ENCODE assay signal across 7 cellular contexts in genomic region chr3:26264708-26265107, GRCh38.
"Had no signal": no experiment of that assay in that cellular context is flagged by ENCODE, and none has a peak within 500 bp of the region (broad histone marks: within the 10 kb centered on the region; RNA-seq: fewer than 3 reads in every experiment).

No MANE protein-coding gene starts in this region.

- H3K36me3 ChIP-seq: HAP-1 had no signal

- H3K4me3 ChIP-seq: GM23248, HAP-1 had no signal

- H3K27ac Mint-ChIP-seq: H9, HFFc6 had no signal

- H3K9me3 ChIP-seq: HAP-1 had no signal

- H3K4me1 ChIP-seq: HAP-1 had no signal

- H3K9me3 Mint-ChIP-seq: H9 had no signal

- H2AFZ ChIP-seq: GM23248 had no signal

- H3K27ac ChIP-seq: GM23248 had no signal

- DNase-seq: GM23248, GOT3, H9, HCEC 1CT, HFFc6 had no signal

- H3K4me3 Mint-ChIP-seq: H9, HFFc6 had no signal

- ATAC-seq: HCT116 had no signal
